8 cellular contexts compared by ENCODE assay signal in genomic region chr2:20595439-20596192, GRCh38. TPM values are rescaled to one million over a fixed set of nuclear protein-coding genes. Genes with fewer than 3 reads are reported as not detected.
DNase-seq lines count a peak whose midpoint lies in the region; ATAC-seq, FAIRE-seq and TF ChIP-seq lines count a peak whose summit lies in the region.

No MANE protein-coding gene starts in this region.

- H3K36me3 ChIP-seq in GM06990 (ENCODE audit: control insufficient read depth, insufficient read depth, low read length) (no peaks in the 10 kb centered on the region), kidney (ENCODE audit: control insufficient read depth in 1 of 2, insufficient read depth in 2 of 2, low read length in 2 of 2) (no peaks in the 10 kb centered on the region), upper lobe of left lung (no peaks in the 10 kb centered on the region)

- TF ChIP-seq CTCF in GM06990 (IDR thresholded peaks at IDR 0.05; ENCODE audit: insufficient read depth, low read length, poor library complexity, severe bottlenecking) (peak; percentile 4), kidney (IDR thresholded peaks at IDR 0.05; ENCODE audit: borderline replicate concordance, extremely low read depth, insufficient read depth) (no peak), upper lobe of left lung (IDR thresholded peaks at IDR 0.05) (no peak)

- H3K27me3 ChIP-seq in GM06990 (replicated peaks; ENCODE audit: control insufficient read depth, insufficient read depth, low read length) (no peaks in the 10 kb centered on the region), upper lobe of left lung (no peaks in the 10 kb centered on the region)

- H3K27ac ChIP-seq in kidney (ENCODE audit: low read depth in 2 of 2, low read length in 2 of 2) (peak overlapping the region; percentile 81 to 86), upper lobe of left lung (peak overlapping the region; percentile 79 to 85 (median 83))

- peak overlapping the region in 1 of 2 donors; percentile 66 for H3K4me3 Mint-ChIP-seq in activated T-cell treated with anti-CD3 and anti-CD28 coated beads, Interleukin-2, amount 50 U/mL, for 72 hours

- peak in 2 of 4 donors; percentile 19 to 64 for TF ChIP-seq POLR2A in upper lobe of left lung (IDR thresholded peaks at IDR 0.05)

- H3K4me1 Mint-ChIP-seq in activated T-cell treated with anti-CD3 and anti-CD28 coated beads, Interleukin-2, amount 50 U/mL, for 72 hours (ENCODE audit: low read depth), result peaks cover 13% of the 10 kb centered on the region

- DNase-seq in GM06990 (ENCODE audit: extremely low read depth, insufficient read length), result peak; percentile 84
- DNase-seq in activated T-cell treated with anti-CD3 and anti-CD28 coated beads, Interleukin-2, amount 50 U/mL, for 72 hours, result peak in 1 of 2 donors; percentile 36
- DNase-seq in kidney, result peak; percentile 84
- peak in 1 of 2 donors; percentile 66 for DNase-seq in upper lobe of left lung
- DNase-seq in NCI-H2227 (lab: John Stamatoyannopoulos, UW; ENCODE audit: unreplicated experiment), result no peak
- no peak for DNase-seq in iPS-NIHi11 (ENCODE audit: low spot score)

- H3K4me3 ChIP-seq in GM06990 (replicated peaks; ENCODE audit: low read depth, low read length), result peak overlapping the region; percentile 27
- no peak overlapping the region for H3K4me3 ChIP-seq in kidney (ENCODE audit: low read length in 2 of 2)
- H3K4me3 ChIP-seq in upper lobe of left lung, result no peak overlapping the region

- H3K27me3 Mint-ChIP-seq in activated T-cell treated with anti-CD3 and anti-CD28 coated beads, Interleukin-2, amount 50 U/mL, for 72 hours (ENCODE audit: low read depth), result no peaks in the 10 kb centered on the region

- H3K4me1 ChIP-seq in kidney (ENCODE audit: control insufficient read depth in 1 of 2, insufficient read depth in 1 of 2, low read depth in 1 of 2, low read length in 2 of 2), result peaks cover 58 to 63% of the 10 kb centered on the region in 2 donors
- H3K4me1 ChIP-seq in upper lobe of left lung, result peaks cover 64 to 83% (median 76%) of the 10 kb centered on the region in 4 donors

- WGBS in upper lobe of left lung, 2 donors, result 60 to 83% methylated on average over 11 to 14 of the region's 14 CpGs

- no peaks in the 10 kb centered on the region for H3K36me3 Mint-ChIP-seq in activated T-cell treated with anti-CD3 and anti-CD28 coated beads, Interleukin-2, amount 50 U/mL, for 72 hours (ENCODE audit: insufficient read depth in 2 of 2)

- no peaks in the 10 kb centered on the region for H3K9me3 Mint-ChIP-seq in activated T-cell treated with anti-CD3 and anti-CD28 coated beads, Interleukin-2, amount 50 U/mL, for 72 hours

- peak overlapping the region; percentile 66 for H3K27ac Mint-ChIP-seq in activated T-cell treated with anti-CD3 and anti-CD28 coated beads, Interleukin-2, amount 50 U/mL, for 72 hours

- no peak overlapping the region for H3K9ac ChIP-seq in kidney (ENCODE audit: low read length in 2 of 2)

- H3K9me3 ChIP-seq in kidney (ENCODE audit: control insufficient read depth in 1 of 2, low read length in 2 of 2) (no peaks in the 10 kb centered on the region), upper lobe of left lung (no peaks in the 10 kb centered on the region)

- ATAC-seq in GM21360 (IDR thresholded peaks at IDR 0.05; ENCODE audit: unreplicated experiment), result peak; percentile 92
- peak; percentile 83 for ATAC-seq in HG03520 (IDR thresholded peaks at IDR 0.05; ENCODE audit: unreplicated experiment)
- ATAC-seq in activated T-cell treated with anti-CD3 and anti-CD28 coated beads, Interleukin-2, amount 50 U/mL, for 72 hours (replicated peaks in 1 of 2), result peak; percentile 89 to 90
- peak in 1 of 2 donors; percentile 47 for ATAC-seq in upper lobe of left lung (ENCODE audit: low FRiP score in 2 of 2)

- TF ChIP-seq EP300 in upper lobe of left lung (IDR thresholded peaks at IDR 0.05), result peak in 1 of 4 donors; percentile 13

- intact Hi-C loops in kidney (cut with DNase I), result no loop called here

- no peak for FAIRE-seq in kidney (lab: Jason Lieb, UNC)

RNA-seq across cellular contexts. Expression of gene HS1BP3, which starts 55.3 kb away (rescaled TPM):
- 10 to 100 TPM; 10.7 to 11.0 TPM for total RNA-seq in activated T-cell treated with anti-CD3 and anti-CD28 coated beads, Interleukin-2, amount 50 U/mL, for 72 hours
- total RNA-seq in kidney (35.5 TPM), upper lobe of left lung (10 to 100 TPM; 41.0 to 45.8 (median 42.7) TPM)
- 37.5 TPM for polyA plus RNA-seq in kidney (ENCODE audit: insufficient read depth, low read depth, low replicate concordance)

Comparison
In these comparisons a context has a peak if more than half of its experiments do, and no peak if none do; other contexts are left out.
1. DNase-seq: peak in GM06990 (single experiment) and kidney (single experiment); none in NCI-H2227 (single experiment) and iPS-NIHi11 (single experiment).